Comparison of ENCODE assay signal across 8 cellular contexts in genomic region chr19:18383622-18384021, GRCh38. TPM values are rescaled to one million over a fixed set of nuclear protein-coding genes. Genes with fewer than 3 reads are reported as not detected.
"Had no signal": no experiment of that assay in that cellular context is flagged by ENCODE, and none has a peak within 500 bp of the region (broad histone marks: within the 10 kb centered on the region; RNA-seq: fewer than 3 reads in every experiment).

No MANE protein-coding gene starts in this region.

RNA-seq across cellular contexts. Expression of gene GDF15, which starts 2.3 kb away (rescaled TPM):
- total RNA-seq: activated CD8-positive, alpha-beta T cell treated with anti-CD3 and anti-CD28 coated beads for 36 hours; activated naive CD8-positive, alpha-beta T cell treated with anti-CD3 and anti-CD28 coated beads for 36 hours; activated T-helper 2 cell treated with anti-CD3 and anti-CD28 coated beads, Interferon-gamma antibody, Interleukin-2, Interleukin-4, amounts not matched to agents 10 μg/mL and 5 μg/mL and 100 μg/mL, durations not matched to agents 14 hours and 24 hours and 36 hours; OCI-LY7 had no signal

RNA-seq across cellular contexts. Expression of gene LRRC25, which starts 13.8 kb away (rescaled TPM):
- total RNA-seq: activated CD8-positive, alpha-beta T cell treated with anti-CD3 and anti-CD28 coated beads for 36 hours; activated naive CD8-positive, alpha-beta T cell treated with anti-CD3 and anti-CD28 coated beads for 36 hours; activated T-cell treated with anti-CD3 and anti-CD28 coated beads, Interleukin-2, amount 50 U/mL, for 72 hours; activated T-helper 2 cell treated with anti-CD3 and anti-CD28 coated beads, Interferon-gamma antibody, Interleukin-2, Interleukin-4, amounts not matched to agents 10 μg/mL and 5 μg/mL and 100 μg/mL, durations not matched to agents 14 hours and 24 hours and 36 hours; cardiac muscle cell; SJSA1; T-helper 1 cell treated with Interleukin-12 subunit alpha and Interleukin-12 subunit beta and Interleukin-4 antibody, amounts not matched to agents 30 ng/mL and 1 ng/mL, for 36 hours had no signal
- polyA plus RNA-seq: cardiac muscle cell had no signal
